1 cellular context compared by ENCODE assay signal in genomic region chr22:29106839-29107238, GRCh38.
TF ChIP-seq lines count a peak whose summit lies in the region.

No MANE protein-coding gene starts in this region.

TF ChIP-seq in GM12878, 131 proteins besides CTCF, POLR2A, EP300 and RAD21:
- no peak for TF ChIP-seq EZH2 (IDR thresholded peaks at IDR 0.05; ENCODE audit: borderline replicate concordance, control insufficient read depth, low read depth, low read length)
- no peak for TF ChIP-seq TARDBP (IDR thresholded peaks at IDR 0.05; ENCODE audit: borderline replicate concordance)
- no peak for TF ChIP-seq SPI1 (IDR thresholded peaks at IDR 0.05; ENCODE audit: borderline replicate concordance, insufficient read depth, low read depth, low read length)
- TF ChIP-seq MTA3 (IDR thresholded peaks at IDR 0.05; ENCODE audit: borderline replicate concordance, low read length): no peak
- TF ChIP-seq ZBTB4 (CRISPR knock-in tag; IDR thresholded peaks at IDR 0.05): no peak
- TF ChIP-seq ZNF207 (IDR thresholded peaks at IDR 0.05; ENCODE audit: borderline replicate concordance): no peak
- no peak for TF ChIP-seq FOS (IDR thresholded peaks at IDR 0.05; ENCODE audit: borderline replicate concordance, extremely low read depth, insufficient read length)
- TF ChIP-seq SRF (IDR thresholded peaks at IDR 0.05; ENCODE audit: low read depth in 2 of 2, low read length in 2 of 2): no peak
- no peak for TF ChIP-seq KLF5 (IDR thresholded peaks at IDR 0.05; ENCODE audit: partially characterized antibody)
- no peak for TF ChIP-seq SIN3A (IDR thresholded peaks at IDR 0.05; ENCODE audit: low read depth, low read length)
- no peak for TF ChIP-seq SKIL (IDR thresholded peaks at IDR 0.05; ENCODE audit: low read depth, poor library complexity, severe bottlenecking)
- TF ChIP-seq ZBED1 (IDR thresholded peaks at IDR 0.05; ENCODE audit: borderline replicate concordance): no peak
- no peak for TF ChIP-seq EED (IDR thresholded peaks at IDR 0.05; ENCODE audit: low read depth)
- no peak for TF ChIP-seq CEBPB (IDR thresholded peaks at IDR 0.05; ENCODE audit: borderline replicate concordance in 1 of 2, low read depth in 2 of 2, low read length in 2 of 2)
- no peak for TF ChIP-seq E2F8 (IDR thresholded peaks at IDR 0.05; ENCODE audit: low read depth, partially characterized antibody)
- TF ChIP-seq RELA (IDR thresholded peaks at IDR 0.05; ENCODE audit: borderline replicate concordance, partially characterized antibody): no peak
